In the genomic region with DNA sequence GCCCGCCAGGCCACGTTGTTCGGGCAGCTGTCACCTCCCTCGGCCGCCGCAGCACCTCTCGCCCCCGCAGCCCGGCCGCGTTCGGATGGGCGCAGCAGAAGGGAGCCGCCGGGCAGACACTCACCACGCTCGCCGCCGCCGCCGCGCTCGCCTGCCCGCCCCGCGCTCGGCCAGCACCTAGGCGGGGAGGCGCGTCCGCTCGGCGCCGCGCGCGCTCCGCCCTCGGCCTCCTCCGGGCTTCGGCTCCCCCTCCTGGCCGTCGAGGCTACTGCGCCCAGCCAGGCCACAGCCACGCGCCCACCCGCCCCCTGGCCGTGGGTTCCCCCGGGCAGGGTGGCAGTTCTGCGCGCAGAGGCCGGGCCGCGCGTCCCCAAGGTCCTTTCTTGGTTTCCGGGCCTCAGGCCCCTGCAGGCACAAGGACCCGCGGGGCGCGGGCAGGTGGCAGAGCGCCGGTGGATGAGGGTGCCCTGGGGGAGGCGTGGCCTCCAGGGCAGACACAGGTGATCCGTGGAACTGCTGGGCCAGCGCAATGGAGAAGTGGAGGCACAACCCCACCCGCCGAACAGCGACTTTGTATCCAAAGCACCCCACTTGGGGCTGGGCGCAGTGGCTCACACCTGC, we compare ENCODE assay signal across 8 cellular contexts. TPM values are rescaled to one million over a fixed set of nuclear protein-coding genes. Genes with fewer than 3 reads are reported as not detected.
A peak's percentile ranks its signal among the peaks of the same experiment; 100 is the strongest.
DNase-seq lines count a peak whose midpoint lies in the region; ATAC-seq and TF ChIP-seq lines count a peak whose summit lies in the region.

A gene (minus strand): TSS at position 189 of the 621 bp plus-strand sequence. CDS start 3,275 bp downstream, outside the sequence.

- peak within 1 kb of the TSS; percentile 81 for H3K27ac ChIP-seq in lower lobe of right lung

- DNase-seq in AG09309 (ENCODE audit: low read depth): no peak
- peak; percentile 91 for DNase-seq in NCI-H69 (lab: John Stamatoyannopoulos, UW)
- peak; percentile 87 to 88 for DNase-seq in activated CD4-positive, alpha-beta T cell treated with anti-CD3 and anti-CD28 coated beads, Interleukin-2, amount 50 U/mL, for 48 hours
- peak; percentile 91 for DNase-seq in ecto neural progenitor cell (ENCODE audit: low spot score)
- DNase-seq in lower lobe of right lung: peak; percentile 89
- DNase-seq in stimulated activated CD4-positive, alpha-beta T cell treated with anti-CD3 and anti-CD28 coated beads, TNF-alpha, amount 100 ng/mL, for 24 hours (ENCODE audit: low read depth in 3 of 3): peak; percentile 66 to 83 (median 69)

- no peaks in the 10 kb centered on the region for H3K9me3 ChIP-seq in lower lobe of right lung

- peak; percentile 60 for ATAC-seq in GM18909 (IDR thresholded peaks at IDR 0.05; ENCODE audit: poor library complexity, unreplicated experiment)
- peak; percentile 52 for ATAC-seq in HG03159 (IDR thresholded peaks at IDR 0.05; ENCODE audit: unreplicated experiment)
- ATAC-seq in lower lobe of right lung: peak; percentile 80 to 84

- intact Hi-C loops in lower lobe of right lung (cut with DNase I): no loop called here

- H3K4me1 ChIP-seq in lower lobe of right lung: peaks cover 37% of the 10 kb centered on the region

- H3K27me3 ChIP-seq in lower lobe of right lung (ENCODE audit: low read depth): no peaks in the 10 kb centered on the region

- peaks cover 40% of the 10 kb centered on the region for H3K36me3 ChIP-seq in lower lobe of right lung

- H3K4me3 ChIP-seq in AG09309 (ENCODE audit: control insufficient read depth, low read depth, low read length) (peak within 1 kb of the TSS; percentile 77), lower lobe of right lung (peak within 1 kb of the TSS; percentile 80)

- TF ChIP-seq CTCF in AG09309 (IDR thresholded peaks at IDR 0.05; ENCODE audit: control insufficient read depth, insufficient read depth, low read depth, low read length, missing control alignments) (peak; percentile 59), lower lobe of right lung (IDR thresholded peaks at IDR 0.05) (peak; percentile 80)

RNA-seq across cellular contexts. Expression of the gene that starts here (rescaled TPM):
- total RNA-seq in lower lobe of right lung: 18.2 TPM
